Comparison of ENCODE assay signal across 11 cellular contexts in genomic region chr1:54219688-54220003, GRCh38. TPM values are rescaled to one million over a fixed set of nuclear protein-coding genes. Genes with fewer than 3 reads are reported as not detected.
DNase-seq lines count a peak whose midpoint lies in the region; ATAC-seq and TF ChIP-seq lines count a peak whose summit lies in the region.
"Had no signal": no experiment of that assay in that cellular context is flagged by ENCODE, and none has a peak within 500 bp of the region (broad histone marks: within the 10 kb centered on the region; RNA-seq: fewer than 3 reads in every experiment).

No MANE protein-coding gene starts in this region.

- TF ChIP-seq POLR2A in stomach (IDR thresholded peaks at IDR 0.05): no peak

- H3K27ac ChIP-seq in lower lobe of right lung (peak overlapping the region; percentile 64), stomach (peak overlapping the region in 4 of 5 donors; percentile 70 to 87 (median 78))

- CTCF ChIA-PET in activated CD4-positive, alpha-beta T cell treated with anti-CD3 and anti-CD28 coated beads for 36 hours (lab: Charles Lee): no interaction called here

- TF ChIP-seq EP300 in stomach (IDR thresholded peaks at IDR 0.05): no peak

- H3K4me1 ChIP-seq in lower lobe of right lung (peaks cover 26% of the 10 kb centered on the region), stomach (peaks cover 26 to 41% (median 32%) of the 10 kb centered on the region in 4 donors)

- DNase-seq in activated CD4-positive, alpha-beta T cell treated with anti-CD3 and anti-CD28 coated beads for 36 hours: no peak
- DNase-seq in activated CD4-positive, alpha-beta T cell treated with anti-CD3 and anti-CD28 coated beads, Interleukin-2, amount 50 U/mL, for 4 hours: no peak
- no peak for DNase-seq in activated T-helper 2 cell treated with anti-CD3 and anti-CD28 coated beads, Interferon-gamma antibody, Interleukin-2, Interleukin-4, amounts not matched to agents 10 μg/mL and 5 μg/mL and 100 μg/mL, durations not matched to agents 14 hours and 24 hours and 36 hours (ENCODE audit: low spot score)
- DNase-seq in lower lobe of right lung (no peak), stomach (no peak), NCI-H510A (lab: John Stamatoyannopoulos, UW) (no peak)
- DNase-seq: NCI-H1436, PC-3 had no signal

- H3K36me3 ChIP-seq in lower lobe of right lung: peaks cover 58% of the 10 kb centered on the region
- peaks cover 42 to 69% (median 58%) of the 10 kb centered on the region in 4 donors for H3K36me3 ChIP-seq in stomach

- intact Hi-C loops in activated CD4-positive, alpha-beta T cell treated with anti-CD3 and anti-CD28 coated beads for 36 hours (cut with DNase I, micrococcal nuclease): no loop called here
- intact Hi-C loops in activated T-helper 2 cell treated with anti-CD3 and anti-CD28 coated beads, Interferon-gamma antibody, Interleukin-2, Interleukin-4, amounts not matched to agents 10 μg/mL and 5 μg/mL and 100 μg/mL, durations not matched to agents 14 hours and 24 hours and 36 hours (cut with micrococcal nuclease): no loop called here
- intact Hi-C loops in lower lobe of right lung (cut with DNase I): no loop called here
- intact Hi-C loops in stomach (cut with DNase I; ENCODE audit: low total_unique reads): loop anchor here (10.0 kb wide), 1 partner anchor 185 kb away; the partner anchor contains the start of gene SSBP3

- H3K9me3 ChIP-seq in lower lobe of right lung (no peaks in the 10 kb centered on the region), stomach (no peaks in the 10 kb centered on the region)

- H3K4me3 Mint-ChIP-seq in activated CD4-positive, alpha-beta T cell treated with anti-CD3 and anti-CD28 coated beads for 36 hours: no peak overlapping the region
- no peak overlapping the region for H3K4me3 Mint-ChIP-seq in activated T-helper 2 cell treated with anti-CD3 and anti-CD28 coated beads, Interferon-gamma antibody, Interleukin-2, Interleukin-4, amounts not matched to agents 10 μg/mL and 5 μg/mL and 100 μg/mL, durations not matched to agents 14 hours and 24 hours and 36 hours (ENCODE audit: low read depth)

- H3K27ac Mint-ChIP-seq in activated CD4-positive, alpha-beta T cell treated with anti-CD3 and anti-CD28 coated beads for 36 hours: peak overlapping the region; percentile 74
- peak overlapping the region; percentile 37 for H3K27ac Mint-ChIP-seq in activated T-helper 2 cell treated with anti-CD3 and anti-CD28 coated beads, Interferon-gamma antibody, Interleukin-2, Interleukin-4, amounts not matched to agents 10 μg/mL and 5 μg/mL and 100 μg/mL, durations not matched to agents 14 hours and 24 hours and 36 hours

- 42 to 66% (median 50%) methylated on average over 3 of the region's 3 CpGs for WGBS in stomach, 5 donors

- POLR2A ChIA-PET in activated CD4-positive, alpha-beta T cell treated with anti-CD3 and anti-CD28 coated beads for 36 hours (lab: Charles Lee): no interaction called here

- H3K4me3 ChIP-seq in lower lobe of right lung: no peak overlapping the region
- no peak overlapping the region for H3K4me3 ChIP-seq in stomach

- H3K27me3 ChIP-seq in lower lobe of right lung (ENCODE audit: low read depth) (no peaks in the 10 kb centered on the region), stomach (no peaks in the 10 kb centered on the region)

- peaks cover 37% of the 10 kb centered on the region for H3K36me3 Mint-ChIP-seq in activated CD4-positive, alpha-beta T cell treated with anti-CD3 and anti-CD28 coated beads for 36 hours (ENCODE audit: low read depth)
- peaks cover 55% of the 10 kb centered on the region for H3K36me3 Mint-ChIP-seq in activated T-helper 2 cell treated with anti-CD3 and anti-CD28 coated beads, Interferon-gamma antibody, Interleukin-2, Interleukin-4, amounts not matched to agents 10 μg/mL and 5 μg/mL and 100 μg/mL, durations not matched to agents 14 hours and 24 hours and 36 hours (ENCODE audit: low read depth)

- no peaks in the 10 kb centered on the region for H3K9me3 Mint-ChIP-seq in activated CD4-positive, alpha-beta T cell treated with anti-CD3 and anti-CD28 coated beads for 36 hours (ENCODE audit: low read depth)
- no peaks in the 10 kb centered on the region for H3K9me3 Mint-ChIP-seq in activated T-helper 2 cell treated with anti-CD3 and anti-CD28 coated beads, Interferon-gamma antibody, Interleukin-2, Interleukin-4, amounts not matched to agents 10 μg/mL and 5 μg/mL and 100 μg/mL, durations not matched to agents 14 hours and 24 hours and 36 hours

- TF ChIP-seq CTCF in lower lobe of right lung (IDR thresholded peaks at IDR 0.05) (no peak), stomach (IDR thresholded peaks at IDR 0.05) (no peak)

- H3K27me3 Mint-ChIP-seq in activated CD4-positive, alpha-beta T cell treated with anti-CD3 and anti-CD28 coated beads for 36 hours: no peaks in the 10 kb centered on the region
- no peaks in the 10 kb centered on the region for H3K27me3 Mint-ChIP-seq in activated T-helper 2 cell treated with anti-CD3 and anti-CD28 coated beads, Interferon-gamma antibody, Interleukin-2, Interleukin-4, amounts not matched to agents 10 μg/mL and 5 μg/mL and 100 μg/mL, durations not matched to agents 14 hours and 24 hours and 36 hours (ENCODE audit: low read depth)

- no peak for ATAC-seq in activated CD4-positive, alpha-beta T cell treated with anti-CD3 and anti-CD28 coated beads for 36 hours
- ATAC-seq in lower lobe of right lung (no peak), HG03432 (IDR thresholded peaks at IDR 0.05; ENCODE audit: unreplicated experiment) (no peak), HG03565 (IDR thresholded peaks at IDR 0.05; ENCODE audit: unreplicated experiment) (no peak)
- ATAC-seq: HCT116, PC-3 had no signal

- H3K4me1 Mint-ChIP-seq in activated CD4-positive, alpha-beta T cell treated with anti-CD3 and anti-CD28 coated beads for 36 hours: peaks cover 5% of the 10 kb centered on the region
- no peaks in the 10 kb centered on the region for H3K4me1 Mint-ChIP-seq in activated T-helper 2 cell treated with anti-CD3 and anti-CD28 coated beads, Interferon-gamma antibody, Interleukin-2, Interleukin-4, amounts not matched to agents 10 μg/mL and 5 μg/mL and 100 μg/mL, durations not matched to agents 14 hours and 24 hours and 36 hours (ENCODE audit: low read depth)

RNA-seq across cellular contexts. Expression of gene MRPL37, which starts 19.7 kb away (rescaled TPM):
- total RNA-seq in activated CD4-positive, alpha-beta T cell treated with anti-CD3 and anti-CD28 coated beads for 36 hours: 100 to 1,000 TPM; 177 to 189 TPM
- total RNA-seq in activated T-helper 2 cell treated with anti-CD3 and anti-CD28 coated beads, Interferon-gamma antibody, Interleukin-2, Interleukin-4, amounts not matched to agents 10 μg/mL and 5 μg/mL and 100 μg/mL, durations not matched to agents 14 hours and 24 hours and 36 hours: 130 and 134 TPM in 2 replicates
- total RNA-seq in lower lobe of right lung (41.8 TPM), stomach (100 to 1,000 TPM in 1 of 5 donors, 10 to 100 TPM in 4; 24.8 to 111 (median 47.2) TPM)
- polyA plus RNA-seq in stomach: 10 to 100 TPM; 47.6 to 57.7 (median 54.2) TPM

RNA-seq across cellular contexts. Expression of gene CYB5RL, which starts 19.8 kb away (rescaled TPM):
- total RNA-seq in activated CD4-positive, alpha-beta T cell treated with anti-CD3 and anti-CD28 coated beads for 36 hours: 10 to 100 TPM; 13.1 to 13.5 TPM
- 10.2 and 12.2 TPM in 2 replicates for total RNA-seq in activated T-helper 2 cell treated with anti-CD3 and anti-CD28 coated beads, Interferon-gamma antibody, Interleukin-2, Interleukin-4, amounts not matched to agents 10 μg/mL and 5 μg/mL and 100 μg/mL, durations not matched to agents 14 hours and 24 hours and 36 hours
- 9.0 TPM for total RNA-seq in lower lobe of right lung
- 10 to 100 TPM in 2 of 5 donors, 1 to 10 TPM in 3; 1.8 to 10.7 (median 8.5) TPM for total RNA-seq in stomach
- 1 to 10 TPM; 1.2 to 2.8 (median 2.1) TPM for polyA plus RNA-seq in stomach
